17 cellular contexts compared by ENCODE assay signal in genomic region chr22:23245799-23246136, GRCh38.
DNase-seq lines count a peak whose midpoint lies in the region; ATAC-seq and TF ChIP-seq lines count a peak whose summit lies in the region.
"Had no signal": no experiment of that assay in that cellular context is flagged by ENCODE, and none has a peak within 500 bp of the region (broad histone marks: within the 10 kb centered on the region; RNA-seq: fewer than 3 reads in every experiment).

No MANE protein-coding gene starts in this region.

- 0 out of 2 replicates have a peak, but pooled peaks cover 6% of the 10 kb centered on the region for H3F3A ChIP-seq in GM23248 (ENCODE audit: insufficient read depth)

- no peaks in the 10 kb centered on the region for H3K9me2 ChIP-seq in GM23248 (ENCODE audit: insufficient read depth)
- H3K9me2 ChIP-seq: SK-N-SH had no signal

- no peak overlapping the region for H2AFZ ChIP-seq in GM23248

- H3K79me2 ChIP-seq in GM23248 (ENCODE audit: insufficient read depth) = peaks cover 90% of the 10 kb centered on the region

- POLR2A ChIA-PET in WTC11 (lab: Charles Lee) = no interaction called here

- no peaks in the 10 kb centered on the region for H3K9me3 ChIP-seq in GM23248 (ENCODE audit: low read depth)
- H3K9me3 ChIP-seq: esophagus muscularis mucosa, lower lobe of right lung, SK-N-SH had no signal

- peaks cover 9% of the 10 kb centered on the region; the same call in 1 of the 2 replicates for H3K36me3 Mint-ChIP-seq in WTC11
- H3K36me3 Mint-ChIP-seq: naive B cell had no signal

- H3K4me2 ChIP-seq in GM23248 (ENCODE audit: unreplicated experiment) = no peak overlapping the region
- H3K4me2 ChIP-seq: SK-N-SH had no signal

- ATAC-seq in WTC11 = no peak
- ATAC-seq: activated CD8-positive, alpha-beta T cell treated with anti-CD3 and anti-CD28 coated beads for 36 hours; lower lobe of right lung had no signal

- H3K4me3 ChIP-seq in AG09309 (ENCODE audit: control insufficient read depth, low read depth, low read length) (no peak overlapping the region), GM23248 (no peak overlapping the region)
- H3K4me3 ChIP-seq: esophagus muscularis mucosa, lower lobe of right lung had no signal

- peak overlapping the region; percentile 61 for H3K27ac Mint-ChIP-seq in WTC11
- H3K27ac Mint-ChIP-seq: activated T-helper 2 cell treated with anti-CD3 and anti-CD28 coated beads, Interferon-gamma antibody, Interleukin-2, Interleukin-4, amounts not matched to agents 10 μg/mL and 5 μg/mL and 100 μg/mL, durations not matched to agents 14 hours and 24 hours and 36 hours had no signal

- DNase-seq in AG09309 (ENCODE audit: low read depth) (peak; percentile 40), GM23248 (peak; percentile 59), WTC11 (ENCODE audit: low spot score) (no peak), iris pigment epithelial cell (ENCODE audit: low read depth) (peak; percentile 53), H4 (ENCODE audit: low spot score) (no peak), NCI-H1694 treated with DMSO at 0.1 percent for 48 hours (lab: John Stamatoyannopoulos, UW) (no peak), pons (ENCODE audit: low spot score) (no peak)
- no peak for DNase-seq in activated CD4-positive, CD25-positive, alpha-beta regulatory T cell treated with anti-CD3 and anti-CD28 coated beads, Interleukin-2, amount 50 U/mL, for 72 hours
- DNase-seq: dermis blood vessel endothelial cell, lower lobe of right lung, naive B cell, NCI-H2081 treated with DMSO at 0.1 percent for 48 hours, NCI-H524, SK-N-SH had no signal

- peaks cover 28% of the 10 kb centered on the region for H3K4me1 ChIP-seq in GM23248 (ENCODE audit: insufficient read depth)

- H3K27ac ChIP-seq in GM23248 = peak overlapping the region; percentile 53
- H3K27ac ChIP-seq: esophagus muscularis mucosa, lower lobe of right lung had no signal

- no peaks in the 10 kb centered on the region for H3K27me3 Mint-ChIP-seq in WTC11 (ENCODE audit: low read depth)
- H3K27me3 Mint-ChIP-seq: activated CD8-positive, alpha-beta T cell treated with anti-CD3 and anti-CD28 coated beads for 36 hours; naive B cell had no signal

- H3K27me3 ChIP-seq in GM23248 (replicated peaks; ENCODE audit: insufficient read depth) = no peaks in the 10 kb centered on the region
- H3K27me3 ChIP-seq: esophagus muscularis mucosa had no signal

- H4K20me1 ChIP-seq in GM23248 (ENCODE audit: insufficient read depth) = no peaks in the 10 kb centered on the region; the same call in 1 of the 2 replicates

- in situ Hi-C loops in GM23248 (cut with MboI) = no loop called here

- H3K9me3 Mint-ChIP-seq in WTC11 = no peaks in the 10 kb centered on the region
- H3K9me3 Mint-ChIP-seq: activated CD8-positive, alpha-beta T cell treated with anti-CD3 and anti-CD28 coated beads for 36 hours; activated T-helper 2 cell treated with anti-CD3 and anti-CD28 coated beads, Interferon-gamma antibody, Interleukin-2, Interleukin-4, amounts not matched to agents 10 μg/mL and 5 μg/mL and 100 μg/mL, durations not matched to agents 14 hours and 24 hours and 36 hours; naive B cell had no signal

- peaks cover 94% of the 10 kb centered on the region for H3K4me1 Mint-ChIP-seq in WTC11

- H3K4me3 Mint-ChIP-seq in WTC11 = no peak overlapping the region
- H3K4me3 Mint-ChIP-seq: activated CD8-positive, alpha-beta T cell treated with anti-CD3 and anti-CD28 coated beads for 36 hours had no signal

- CTCF ChIA-PET in WTC11 (lab: Charles Lee) = interaction anchor here (1.3 to 1.5 kb wide), 2 partner anchors 10 to 89 kb away, joined by 3 read pairs; no protein-coding TSS in a partner anchor

- TF ChIP-seq CTCF in AG09309 (IDR thresholded peaks at IDR 0.05; ENCODE audit: control insufficient read depth, insufficient read depth, low read depth, low read length, missing control alignments) (no peak), WTC11 (IDR thresholded peaks at IDR 0.05) (no peak)

- no peak overlapping the region for H3K9ac ChIP-seq in GM23248
- H3K9ac ChIP-seq: SK-N-SH had no signal

- no peaks in the 10 kb centered on the region for H3K36me3 ChIP-seq in GM23248 (ENCODE audit: low read depth)
- H3K36me3 ChIP-seq: esophagus muscularis mucosa, lower lobe of right lung had no signal

- 83% methylated on average over 8 of the region's 8 CpGs for WGBS in GM23248 (ENCODE audit: low coverage in 1 of 2, low lambda C conversion rate in 2 of 2, missing lambda C conversion rate in 2 of 2), 2 experiments

TF ChIP-seq in WTC11, 78 proteins besides CTCF, POLR2A, EP300 and RAD21:
- no peak for TF ChIP-seq AFF4 (CRISPR knock-in tag; IDR thresholded peaks at IDR 0.05; ENCODE audit: borderline replicate concordance)
- TF ChIP-seq OVOL2 (CRISPR knock-in tag; IDR thresholded peaks at IDR 0.05; ENCODE audit: borderline replicate concordance) = no peak
TF ChIP-seq in WTC11: peak in this region for 0.

Comparison
In these comparisons a context has a peak if more than half of its experiments do, and no peak if none do; other contexts are left out.
1. DNase-seq: peak in AG09309 (single experiment), GM23248 (single experiment) and iris pigment epithelial cell (single experiment); none in WTC11 (single experiment), H4 (single experiment), NCI-H1694 treated with DMSO at 0.1 percent for 48 hours (single experiment), activated CD4-positive, CD25-positive, alpha-beta regulatory T cell treated with anti-CD3 and anti-CD28 coated beads, Interleukin-2, amount 50 U/mL, for 72 hours (single experiment) and pons (single experiment).